ENCODE assay signal across 22 cellular contexts in the genomic region with DNA sequence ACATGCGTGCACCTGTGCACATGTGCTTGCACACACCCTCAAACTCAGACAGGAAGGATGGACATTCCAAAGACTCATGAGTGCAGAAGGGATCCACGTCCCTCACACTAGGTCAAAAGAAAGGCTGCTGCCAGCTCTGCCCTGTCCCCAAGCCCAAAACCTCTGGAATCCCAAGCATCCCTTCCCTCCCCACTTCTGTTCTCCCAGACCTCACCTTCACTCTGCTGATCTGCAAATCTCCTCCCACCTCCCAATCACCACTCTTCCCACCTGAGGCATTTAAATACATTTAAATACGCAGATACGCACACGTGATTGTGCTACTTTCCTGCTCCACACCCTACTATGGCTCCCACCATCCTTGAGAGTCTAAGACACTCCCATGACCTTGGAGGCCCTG.
DNase-seq lines count a peak whose midpoint lies in the region; ATAC-seq and TF ChIP-seq lines count a peak whose summit lies in the region.
"Had no signal": no experiment of that assay in that cellular context is flagged by ENCODE, and none has a peak within 500 bp of the region (broad histone marks: within the 10 kb centered on the region; RNA-seq: fewer than 3 reads in every experiment).

No MANE protein-coding gene starts in this region.

- H3K4me3 ChIP-seq in RWPE2 (ENCODE audit: severe bottlenecking) = no peak overlapping the region
- no peak overlapping the region for H3K4me3 ChIP-seq in esophagus muscularis mucosa
- no peak overlapping the region for H3K4me3 ChIP-seq in mesendoderm (ENCODE audit: low read length)
- H3K4me3 ChIP-seq: BLaER1 had no signal

- H3K79me1 ChIP-seq in mesendoderm (ENCODE audit: low read length) = no peaks in the 10 kb centered on the region

- no peak overlapping the region for H2BK120ac ChIP-seq in mesendoderm (ENCODE audit: low read depth, low read length)

- DNase-seq in RWPE2 (ENCODE audit: low spot score) (no peak), esophagus muscularis mucosa (ENCODE audit: extremely low spot score) (peak; percentile 50), mesendoderm (peak; percentile 68), putamen (ENCODE audit: low spot score) (no peak), erythroblast (lab: John Stamatoyannopoulos, UW) (no peak)
- DNase-seq: CD4-positive, alpha-beta T cell; COR-L47; DMS79; HCEC 1CT; IMR-90; NCI-H1092 treated with DMSO at 0.1 percent for 48 hours; NCI-H146; NCI-H2029 treated with DMSO at 0.1 percent for 48 hours; NCI-H226; NCI-H510A treated with DMSO at 0.1 percent for 48 hours; NCI-H748 treated with DMSO at 0.1 percent for 48 hours; SIG-M5 had no signal

- H3K4me2 ChIP-seq in mesendoderm (ENCODE audit: low read length) = no peak overlapping the region
- H3K4me2 ChIP-seq: BLaER1, KMS-11 had no signal

- no peak overlapping the region for H2BK15ac ChIP-seq in mesendoderm (replicated peaks; ENCODE audit: low read depth)

- H4K5ac ChIP-seq in mesendoderm (ENCODE audit: low read length) = no peak overlapping the region

- TF ChIP-seq POLR2A in esophagus muscularis mucosa (IDR thresholded peaks at IDR 0.05; ENCODE audit: low read depth) (no peak), erythroblast (IDR thresholded peaks at IDR 0.05; ENCODE audit: low read length) (no peak)

- no peak for TF ChIP-seq CTCF in RWPE2 (IDR thresholded peaks at IDR 0.05; ENCODE audit: poor library complexity, severe bottlenecking)
- no peak for TF ChIP-seq CTCF in esophagus muscularis mucosa (IDR thresholded peaks at IDR 0.05)

- TF ChIP-seq EP300 in esophagus muscularis mucosa (IDR thresholded peaks at IDR 0.05) = no peak

- no peaks in the 10 kb centered on the region for H3K9me3 ChIP-seq in RWPE2 (ENCODE audit: severe bottlenecking)
- no peaks in the 10 kb centered on the region for H3K9me3 ChIP-seq in esophagus muscularis mucosa
- H3K9me3 ChIP-seq: BLaER1 had no signal

- no peaks in the 10 kb centered on the region for H3K36me3 ChIP-seq in RWPE2 (ENCODE audit: low read depth)
- no peaks in the 10 kb centered on the region for H3K36me3 ChIP-seq in esophagus muscularis mucosa
- H3K36me3 ChIP-seq in mesendoderm (ENCODE audit: control insufficient read depth, insufficient read depth, low read length) = no peaks in the 10 kb centered on the region
- H3K36me3 ChIP-seq: BLaER1 had no signal

- ATAC-seq in RWPE2 (ENCODE audit: low read depth) = peak; percentile 14; the same call in 1 of the 3 replicates
- no peak for ATAC-seq in HG02870 (IDR thresholded peaks at IDR 0.05; ENCODE audit: unreplicated experiment)
- ATAC-seq in HG03159 (IDR thresholded peaks at IDR 0.05; ENCODE audit: unreplicated experiment) = no peak

- H3K27ac ChIP-seq in RWPE2 (ENCODE audit: poor library complexity, severe bottlenecking) (no peak overlapping the region), esophagus muscularis mucosa (replicated peaks in 1 of 4) (no peak overlapping the region), mesendoderm (ENCODE audit: low read depth, low read length) (no peak overlapping the region)
- H3K27ac ChIP-seq: BLaER1, KMS-11, RWPE1 had no signal

- H2AK5ac ChIP-seq in mesendoderm (ENCODE audit: low read length) = no peak overlapping the region

- no peaks in the 10 kb centered on the region for H3K79me2 ChIP-seq in mesendoderm (ENCODE audit: control insufficient read depth, insufficient read depth, low read length)

- no peak overlapping the region for H3K9ac ChIP-seq in mesendoderm (ENCODE audit: low read length)
- H3K9ac ChIP-seq: BLaER1, KMS-11 had no signal

- no peak overlapping the region for H3K4ac ChIP-seq in mesendoderm (ENCODE audit: low read depth, low read length)

- H3K56ac ChIP-seq in mesendoderm (ENCODE audit: low read length) = no peak overlapping the region

- WGBS in esophagus muscularis mucosa = 80% methylated on average over 5 of the region's 5 CpGs
- WGBS in mesendoderm (ENCODE audit: extremely low coverage, insufficient coverage, low lambda C conversion rate) = no CpG with 5 or more reads among the region's 5 CpGs

- H2BK5ac ChIP-seq in mesendoderm (ENCODE audit: low read length) = no peak overlapping the region

- H3K27me3 ChIP-seq in RWPE2 (ENCODE audit: insufficient read depth, poor library complexity, severe bottlenecking) = no peaks in the 10 kb centered on the region
- H3K27me3 ChIP-seq in esophagus muscularis mucosa = no peaks in the 10 kb centered on the region
- H3K27me3 ChIP-seq in mesendoderm (ENCODE audit: insufficient read depth, low read length, poor library complexity) = no peaks in the 10 kb centered on the region
- H3K27me3 ChIP-seq: BLaER1 had no signal

- H3K4me1 ChIP-seq in RWPE2 (ENCODE audit: insufficient read depth, poor library complexity, severe bottlenecking) (no peaks in the 10 kb centered on the region), esophagus muscularis mucosa (no peaks in the 10 kb centered on the region), mesendoderm (ENCODE audit: control insufficient read depth, low read depth, low read length) (no peaks in the 10 kb centered on the region)

- no peak overlapping the region for H3K23ac ChIP-seq in mesendoderm (ENCODE audit: low read length)

- intact Hi-C loops in esophagus muscularis mucosa (cut with DNase I) = no loop called here

- H4K8ac ChIP-seq in mesendoderm (ENCODE audit: low read depth, low read length) = no peak overlapping the region

- no peak overlapping the region for H3K18ac ChIP-seq in mesendoderm (ENCODE audit: low read length)

Comparison
In these comparisons a context has a peak if more than half of its experiments do, and no peak if none do; other contexts are left out.
1. DNase-seq: peak in esophagus muscularis mucosa (single experiment) and mesendoderm (single experiment); none in RWPE2 (single experiment), putamen (single experiment) and erythroblast (0 of 2).